Comparison of ENCODE assay signal across 23 cellular contexts in genomic region chr2:116809074-116809473, GRCh38.
A peak's percentile ranks its signal among the peaks of the same experiment; 100 is the strongest.
DNase-seq lines count a peak whose midpoint lies in the region; ATAC-seq and TF ChIP-seq lines count a peak whose summit lies in the region.
"Had no signal": no experiment of that assay in that cellular context is flagged by ENCODE, and none has a peak within 500 bp of the region (broad histone marks: within the 10 kb centered on the region; RNA-seq: fewer than 3 reads in every experiment).

No MANE protein-coding gene starts in this region.

- POLR2A ChIA-PET in Panc1 (lab: Charles Lee) (no interaction called here), GM10248 (lab: Yijun Ruan, JAX) (no interaction called here)

- H3K36me3 ChIP-seq in Panc1 (ENCODE audit: control insufficient read depth, insufficient read depth, low read length) = no peaks in the 10 kb centered on the region
- H3K36me3 ChIP-seq: HAP-1, Peyer's patch, SJCRH30 had no signal

- H3K27ac Mint-ChIP-seq in mesothelial cell of epicardium = peak overlapping the region; percentile 27
- H3K27ac Mint-ChIP-seq: CD4-positive, CD25-positive, alpha-beta regulatory T cell; GM23338 had no signal

- H3K27me3 Mint-ChIP-seq in mesothelial cell of epicardium (ENCODE audit: low read depth) = no peaks in the 10 kb centered on the region
- H3K27me3 Mint-ChIP-seq: CD4-positive, CD25-positive, alpha-beta regulatory T cell had no signal

- DNase-seq in Panc1 (ENCODE audit: low read depth, low spot score) (no peak), epithelial cell of esophagus (ENCODE audit: low read depth) (peak; percentile 50), mesothelial cell of epicardium (ENCODE audit: low spot score in 2 of 2, unreplicated experiment in 2 of 2) (no peak), GM10248 (ENCODE audit: extremely low spot score) (no peak)
- DNase-seq in stimulated activated naive CD8-positive, alpha-beta T cell treated with anti-CD3 and anti-CD28 coated beads, Interleukin-15, Interleukin-2, amounts not matched to agents 100 U/mL and 50 U/mL, for 24 hours = no peak
- DNase-seq: CD4-positive, CD25-positive, alpha-beta regulatory T cell; DMS79 treated with DMSO at 0.1 percent for 48 hours; NCI-H1092; NCI-H1436 treated with DMSO at 0.1 percent for 48 hours; NCI-H1930; NCI-H226; NCI-H510A treated with DMSO at 0.1 percent for 48 hours; NCI-H748 treated with DMSO at 0.1 percent for 48 hours; Peyer's patch; SJCRH30 had no signal

- no TSS peak for BruUV-seq in Panc1 (replicated peaks; lab: Mats Ljungman, UMichigan)

- TF ChIP-seq CTCF in Panc1 (IDR thresholded peaks at IDR 0.05) (no peak), epithelial cell of esophagus (IDR thresholded peaks at IDR 0.05; ENCODE audit: insufficient read depth, low read depth, low read length, missing control alignments) (no peak), mesothelial cell of epicardium (IDR thresholded peaks at IDR 0.05; ENCODE audit: unreplicated experiment) (no peak), GM10248 (IDR thresholded peaks at IDR 0.05; ENCODE audit: control extremely low read depth, extremely low read depth, low read depth, missing control alignments) (no peak)

- peaks cover 14% of the 10 kb centered on the region for H3K4me1 Mint-ChIP-seq in mesothelial cell of epicardium
- H3K4me1 Mint-ChIP-seq: CD4-positive, CD25-positive, alpha-beta regulatory T cell; GM23338 had no signal

- no peaks in the 10 kb centered on the region for H3K4me1 ChIP-seq in Panc1 (ENCODE audit: control insufficient read depth, insufficient read depth, low read length)
- H3K4me1 ChIP-seq: HAP-1, SJCRH30 had no signal

- no peaks in the 10 kb centered on the region for H3K9me3 ChIP-seq in Panc1 (ENCODE audit: control insufficient read depth, insufficient read depth, low read depth, low read length)
- H3K9me3 ChIP-seq: HAP-1, SJCRH30 had no signal

- peak; percentile 69; the same call in 1 of the 2 replicates for ATAC-seq in Panc1
- no peak for ATAC-seq in GM18868 (IDR thresholded peaks at IDR 0.05; ENCODE audit: unreplicated experiment)
- no peak for ATAC-seq in stimulated activated naive CD8-positive, alpha-beta T cell treated with anti-CD3 and anti-CD28 coated beads, Interleukin-15, Interleukin-2, amounts not matched to agents 100 U/mL and 50 U/mL, for 24 hours
- ATAC-seq in GM19395 (IDR thresholded peaks at IDR 0.05; ENCODE audit: unreplicated experiment) = no peak
- ATAC-seq: GM12878, GM23338, HepG2, K562 had no signal

- no peaks in the 10 kb centered on the region for H3K27me3 ChIP-seq in Panc1 (ENCODE audit: control insufficient read depth, insufficient read depth, low read length)
- H3K27me3 ChIP-seq: Peyer's patch, SJCRH30 had no signal

- peaks cover 16% of the 10 kb centered on the region for H3K9me3 Mint-ChIP-seq in mesothelial cell of epicardium

- no peaks in the 10 kb centered on the region for H3K36me3 Mint-ChIP-seq in mesothelial cell of epicardium
- H3K36me3 Mint-ChIP-seq: CD4-positive, CD25-positive, alpha-beta regulatory T cell had no signal

- intact Hi-C loops in Panc1 (cut with micrococcal nuclease; ENCODE audit: unreplicated experiment) = no loop called here

- H3K4me3 Mint-ChIP-seq in mesothelial cell of epicardium = no peak overlapping the region
- H3K4me3 Mint-ChIP-seq: CD4-positive, CD25-positive, alpha-beta regulatory T cell; GM23338 had no signal

- in situ Hi-C loops in Panc1 (cut with HindIII; ENCODE audit: low pct_unique_long_range_greater_than_20kb, low sequenced_read_pairs) = no loop called here

- CTCF ChIA-PET in Panc1 (lab: Charles Lee) = no interaction called here
- CTCF ChIA-PET in GM10248 (lab: Yijun Ruan, JAX) = no interaction called here

- H3K4me3 ChIP-seq in Panc1 (ENCODE audit: low read depth in 2 of 2, low read length in 2 of 2) = no peak overlapping the region
- H3K4me3 ChIP-seq in epithelial cell of esophagus (ENCODE audit: low read length) = no peak overlapping the region
- H3K4me3 ChIP-seq: GM12878, GM23338, HAP-1, K562, Peyer's patch, SJCRH30 had no signal

- H3K27ac ChIP-seq in Panc1 (ENCODE audit: low read length) = no peak overlapping the region
- H3K27ac ChIP-seq: HL-60, Peyer's patch, SJCRH30 had no signal
